ENCODE assay signal across 23 cellular contexts in genomic region chr12:45464699-45465098, GRCh38.
A peak's percentile ranks its signal among the peaks of the same experiment; 100 is the strongest.
DNase-seq lines count a peak whose midpoint lies in the region; ATAC-seq, FAIRE-seq and TF ChIP-seq lines count a peak whose summit lies in the region.
"Had no signal": no experiment of that assay in that cellular context is flagged by ENCODE, and none has a peak within 500 bp of the region (broad histone marks: within the 10 kb centered on the region; RNA-seq: fewer than 3 reads in every experiment).

No MANE protein-coding gene starts in this region.

- peaks cover 5% of the 10 kb centered on the region for H3K27me3 Mint-ChIP-seq in GM23338 (ENCODE audit: insufficient read depth, low read depth, poor library complexity)

- peaks cover under 1% of the 10 kb centered on the region; the same call in 1 of the 3 replicates for H3K9me3 Mint-ChIP-seq in GM23338
- H3K9me3 Mint-ChIP-seq: effector memory CD8-positive, alpha-beta T cell; naive thymus-derived CD8-positive, alpha-beta T cell had no signal

- ATAC-seq in GM23338, result peak; percentile 87
- peak; percentile 61; the same call in 2 of the 3 replicates for ATAC-seq in SK-N-SH treated with all-trans-retinoic acid at 6 μM for 48 hours
- ATAC-seq in esophagus mucosa, result no peak
- ATAC-seq: effector memory CD8-positive, alpha-beta T cell; naive thymus-derived CD8-positive, alpha-beta T cell had no signal

- no peaks in the 10 kb centered on the region for H3K9me1 ChIP-seq in keratinocyte (ENCODE audit: control insufficient read depth, extremely low read depth, insufficient read depth, low read length)

- H2AFZ ChIP-seq in GM23338 (peak overlapping the region; percentile 70), keratinocyte (ENCODE audit: control insufficient read depth, low read length) (no peak overlapping the region)

- TF ChIP-seq CTCF in AG04450 (IDR thresholded peaks at IDR 0.05; ENCODE audit: low read depth, low read length) (peak; percentile 27), GM23338 (conservative IDR thresholded peaks at IDR 0.05; ENCODE audit: low read depth in 2 of 2) (peak; percentile 32 to 52), keratinocyte (optimal IDR thresholded peaks at IDR 0.05 in 1 of 3, IDR thresholded peaks at IDR 0.05 in 1 of 3, conservative IDR thresholded peaks at IDR 0.05 in 1 of 3; ENCODE audit: extremely low read depth in 1 of 3, insufficient read depth in 2 of 3, low read length in 3 of 3) (peak in 2 of 3 experiments; percentile 2 to 16)

- H3K4me3 ChIP-seq in AG04450 (ENCODE audit: low read depth, low read length) (no peak overlapping the region), GM23338 (no peak overlapping the region), keratinocyte (ENCODE audit: control insufficient read depth in 2 of 3, extremely low read depth in 1 of 3, insufficient read depth in 2 of 3, low read depth in 1 of 3, low read length in 3 of 3) (no peak overlapping the region)
- H3K4me3 ChIP-seq: BLaER1 treated with 17β-estradiol and CSF1 and Interleukin-3, amounts not matched to agents 10 nM and 100 nM had no signal

- peaks cover 3% of the 10 kb centered on the region; the same call in 1 of the 2 replicates for H3K9me2 ChIP-seq in GM23338 (ENCODE audit: insufficient read depth)

- H3K36me3 Mint-ChIP-seq in GM23338 (ENCODE audit: low read depth), result no peaks in the 10 kb centered on the region; the same call in 2 of the 3 replicates
- H3K36me3 Mint-ChIP-seq: naive thymus-derived CD8-positive, alpha-beta T cell had no signal

- no peaks in the 10 kb centered on the region for H3K79me2 ChIP-seq in GM23338 (replicated peaks; ENCODE audit: insufficient read depth)
- H3K79me2 ChIP-seq in keratinocyte (ENCODE audit: control insufficient read depth, insufficient read depth, low read length), result no peaks in the 10 kb centered on the region

- H3K4me1 ChIP-seq in GM23338 (ENCODE audit: insufficient read depth), result no peaks in the 10 kb centered on the region
- no peaks in the 10 kb centered on the region for H3K4me1 ChIP-seq in keratinocyte (ENCODE audit: control insufficient read depth, extremely low read depth, insufficient read depth, low read length)
- H3K4me1 ChIP-seq: BLaER1 treated with 17β-estradiol and CSF1 and Interleukin-3, amounts not matched to agents 10 nM and 100 nM had no signal

- DNase-seq in AG04450 (ENCODE audit: low read depth, low spot score) (no peak), GM23338 (ENCODE audit: low spot score) (peak; percentile 55), keratinocyte (ENCODE audit: low read depth, low spot score) (no peak), GM12891 (ENCODE audit: insufficient read length, low spot score) (no peak), NCI-H1417 treated with DMSO at 0.1 percent for 48 hours (lab: John Stamatoyannopoulos, UW) (no peak)
- no peak for DNase-seq in activated T-cell treated with anti-CD3 and anti-CD28 coated beads, Interleukin-2, amount 50 U/mL, for 1 hour
- DNase-seq: activated CD8-positive, alpha-beta memory T cell treated with anti-CD3 and anti-CD28 coated beads for 24 hours; activated gamma-delta T cell treated with Interleukin-2 at 50 U/mL for 16 hours; effector memory CD8-positive, alpha-beta T cell; naive thymus-derived CD8-positive, alpha-beta T cell; NCI-H1694 treated with DMSO at 0.1 percent for 48 hours; NCI-H774; retina; SHP77; stimulated activated CD4-positive, alpha-beta T cell treated with anti-CD3 and anti-CD28 coated beads, Interleukin-2, amount 100 ng/mL, for 48 hours; T1000; trophoblast cell had no signal

- CTCF ChIA-PET in AG04450 (lab: Charles Lee), result interaction anchor here (0.6 kb wide), 1 partner anchor 345 kb away, joined by 5 read pairs; no protein-coding TSS in a partner anchor

- POLR2A ChIA-PET in AG04450 (lab: Yijun Ruan, JAX), result no interaction called here

- H3K9me3 ChIP-seq in AG04450 (ENCODE audit: control insufficient read depth, insufficient read depth, low read length) (no peaks in the 10 kb centered on the region; the same call in 1 of the 2 replicates), keratinocyte (ENCODE audit: control insufficient read depth, low read depth, low read length) (no peaks in the 10 kb centered on the region)

- no peak overlapping the region for H3K4me2 ChIP-seq in GM23338
- no peak overlapping the region for H3K4me2 ChIP-seq in keratinocyte (ENCODE audit: control insufficient read depth, extremely low read depth, insufficient read depth, low read depth, low read length)
- H3K4me2 ChIP-seq: BLaER1 treated with 17β-estradiol and CSF1 and Interleukin-3, amounts not matched to agents 10 nM and 100 nM had no signal

- dilution Hi-C loops in keratinocyte (cut with MboI; ENCODE audit: extremely low pct_ligation_motif_present, low sequenced_read_pairs), result no loop called here

- peaks cover 9% of the 10 kb centered on the region for H3K4me1 Mint-ChIP-seq in GM23338

- H3K27me3 ChIP-seq in AG04450 (ENCODE audit: control insufficient read depth, insufficient read depth, low read length) (peaks cover 4% of the 10 kb centered on the region), GM23338 (ENCODE audit: insufficient read depth) (no peaks in the 10 kb centered on the region), keratinocyte (ENCODE audit: control insufficient read depth, extremely low read depth, insufficient read depth, low read length) (peaks cover 19% of the 10 kb centered on the region)
- H3K27me3 ChIP-seq: BLaER1 treated with 17β-estradiol and CSF1 and Interleukin-3, amounts not matched to agents 10 nM and 100 nM had no signal

- no peaks in the 10 kb centered on the region for H3F3A ChIP-seq in GM23338 (replicated peaks; ENCODE audit: low read depth)

- no peak overlapping the region for H3K27ac ChIP-seq in AG04450 (ENCODE audit: low read depth, low read length)
- no peak overlapping the region for H3K27ac ChIP-seq in GM23338 (ENCODE audit: low read depth)
- no peak overlapping the region for H3K27ac ChIP-seq in keratinocyte (ENCODE audit: control insufficient read depth, insufficient read depth, low read length)
- H3K27ac ChIP-seq: BLaER1 treated with 17β-estradiol and CSF1 and Interleukin-3, amounts not matched to agents 10 nM and 100 nM; KMS-11 had no signal

- H4K20me1 ChIP-seq in GM23338 (replicated peaks; ENCODE audit: insufficient read depth) (no peaks in the 10 kb centered on the region), keratinocyte (ENCODE audit: control insufficient read depth, extremely low read depth, insufficient read depth, low read length) (no peaks in the 10 kb centered on the region)
- H4K20me1 ChIP-seq: BLaER1 treated with 17β-estradiol and CSF1 and Interleukin-3, amounts not matched to agents 10 nM and 100 nM had no signal

- FAIRE-seq in keratinocyte (lab: Jason Lieb, UNC) (no peak), GM12891 (lab: Jason Lieb, UNC) (no peak)
- FAIRE-seq: G401.6, GM19239 had no signal

- no peak overlapping the region for H3K4me3 Mint-ChIP-seq in GM23338
- H3K4me3 Mint-ChIP-seq: effector memory CD8-positive, alpha-beta T cell; naive thymus-derived CD8-positive, alpha-beta T cell had no signal

- TF ChIP-seq POLR2A in GM12891 (IDR thresholded peaks at IDR 0.05; ENCODE audit: low read depth, low read length), result no peak

- no peaks in the 10 kb centered on the region for H3K36me3 ChIP-seq in GM23338 (ENCODE audit: insufficient read depth)
- no peaks in the 10 kb centered on the region for H3K36me3 ChIP-seq in keratinocyte (ENCODE audit: control insufficient read depth in 2 of 2, extremely low read depth in 1 of 2, insufficient read depth in 2 of 2, low read length in 2 of 2)
- H3K36me3 ChIP-seq: BLaER1 treated with 17β-estradiol and CSF1 and Interleukin-3, amounts not matched to agents 10 nM and 100 nM had no signal

- H3K9ac ChIP-seq in keratinocyte (ENCODE audit: control insufficient read depth, extremely low read depth, insufficient read depth, low read length), result no peak overlapping the region
- H3K9ac ChIP-seq: BLaER1 treated with 17β-estradiol and CSF1 and Interleukin-3, amounts not matched to agents 10 nM and 100 nM; KMS-11 had no signal

- H3K27ac Mint-ChIP-seq in GM23338, result no peak overlapping the region
- H3K27ac Mint-ChIP-seq: effector memory CD8-positive, alpha-beta T cell; naive thymus-derived CD8-positive, alpha-beta T cell had no signal

TF ChIP-seq in GM23338, 12 proteins besides CTCF, POLR2A, EP300 and RAD21 (continues in another document):
- TF ChIP-seq STAT1 (IDR thresholded peaks at IDR 0.05; ENCODE audit: unreplicated experiment) (no peak), JUNB (IDR thresholded peaks at IDR 0.05; ENCODE audit: unreplicated experiment) (no peak), ZNF114 (CRISPR knock-in tag; IDR thresholded peaks at IDR 0.05) (no peak)

TF ChIP-seq in SK-N-SH treated with all-trans-retinoic acid at 6 μM for 48 hours, 23 proteins besides CTCF, POLR2A, EP300 and RAD21 (continues in another document):
- TF ChIP-seq CSDC2 (CRISPR knock-in tag; IDR thresholded peaks at IDR 0.05), result no peak
- no peak for TF ChIP-seq RARB (CRISPR knock-in tag; IDR thresholded peaks at IDR 0.05)
- no peak for TF ChIP-seq ARNTL (CRISPR knock-in tag; IDR thresholded peaks at IDR 0.05; ENCODE audit: borderline replicate concordance, low read depth)

TF ChIP-seq in GM12891, 5 proteins besides CTCF, POLR2A, EP300 and RAD21:
- TF ChIP-seq POLR2AphosphoS5 (IDR thresholded peaks at IDR 0.05; ENCODE audit: low read depth, low read length) (no peak), TAF1 (IDR thresholded peaks at IDR 0.05; ENCODE audit: low read depth, low read length) (no peak), POU2F2 (IDR thresholded peaks at IDR 0.05; ENCODE audit: low read depth, low read length) (no peak), SPI1 (IDR thresholded peaks at IDR 0.05; ENCODE audit: low read depth, low read length) (no peak), PAX5 (IDR thresholded peaks at IDR 0.05; ENCODE audit: insufficient read depth, low read length, severe bottlenecking) (no peak)
TF ChIP-seq in GM12891: peak in this region for 0.
